In the genomic region with DNA sequence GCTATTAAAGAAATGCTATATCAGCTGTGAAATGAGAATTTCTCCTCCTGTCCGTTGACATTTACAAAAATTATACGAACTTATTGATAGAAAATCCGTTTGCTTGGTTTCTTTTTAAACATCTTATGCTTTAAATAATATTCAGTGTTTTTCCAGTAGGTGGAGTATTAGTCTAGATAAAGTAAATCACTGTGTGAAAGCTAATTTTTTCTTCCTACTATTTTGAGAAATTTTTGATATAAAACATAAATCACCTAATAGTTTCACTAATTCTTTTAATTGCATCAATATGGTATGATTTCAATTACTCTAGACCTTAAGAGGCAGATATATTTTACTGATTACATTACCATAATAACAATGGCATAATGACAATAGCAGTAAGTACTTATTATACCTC, we compare ENCODE assay signal across 19 cellular contexts.
A peak's percentile ranks its signal among the peaks of the same experiment; 100 is the strongest.
DNase-seq lines count a peak whose midpoint lies in the region; ATAC-seq, FAIRE-seq and TF ChIP-seq lines count a peak whose summit lies in the region.
"Had no signal": no experiment of that assay in that cellular context is flagged by ENCODE, and none has a peak within 500 bp of the region (broad histone marks: within the 10 kb centered on the region; RNA-seq: fewer than 3 reads in every experiment).

No MANE protein-coding gene starts in this region.

- CTCF ChIA-PET in A549 (lab: Yijun Ruan, JAX), result interaction anchor here (1.0 to 1.5 kb wide), 2 partner anchors 10 to 27 kb away, joined by 3 read pairs; no protein-coding TSS in a partner anchor

- ATAC-seq in A549, result no peak
- ATAC-seq in HG03135 (IDR thresholded peaks at IDR 0.05; ENCODE audit: unreplicated experiment), result no peak
- no peak for ATAC-seq in HG03378 (IDR thresholded peaks at IDR 0.05; ENCODE audit: unreplicated experiment)
- no peak for ATAC-seq in HG03439 (IDR thresholded peaks at IDR 0.05; ENCODE audit: unreplicated experiment)
- ATAC-seq: stimulated activated naive B cell treated with anti-CD40 and anti-IgM and Interleukin-4, amounts not matched to agents 10 μg/mL and 1 μg/mL and 100 μg/mL, for 72 hours; T-cell had no signal

- FAIRE-seq in A549 (lab: Jason Lieb, UNC) (no peak), G401.6 (lab: Jason Lieb, UNC) (peak; percentile 6), RCC 7860 (lab: Jason Lieb, UNC) (peak; percentile 71)
- FAIRE-seq: HTR-8/SVneo, islet of Langerhans had no signal

- H3K27ac ChIP-seq in A549, result no peak overlapping the region
- H3K27ac ChIP-seq: right atrium auricular region had no signal

- peaks cover 21% of the 10 kb centered on the region for H3K36me3 Mint-ChIP-seq in glutamatergic neuron (ENCODE audit: unreplicated experiment)
- H3K36me3 Mint-ChIP-seq: T-cell had no signal

- TF ChIP-seq EP300 in A549 (IDR thresholded peaks at IDR 0.05), result no peak

- peaks cover 6% of the 10 kb centered on the region; the same call in 1 of the 3 replicates for H3K9me3 ChIP-seq in A549

- H3K4me1 Mint-ChIP-seq in glutamatergic neuron (ENCODE audit: low read depth, unreplicated experiment), result no peaks in the 10 kb centered on the region
- H3K4me1 Mint-ChIP-seq: CD4-positive, alpha-beta memory T cell; stimulated activated naive B cell treated with anti-CD40 and anti-IgM and Interleukin-4, amounts not matched to agents 10 μg/mL and 1 μg/mL and 100 μg/mL, for 72 hours; T-cell had no signal

- 2% methylated on average over 3 of the region's 3 CpGs for WGBS in A549 (ENCODE audit: missing lambda C conversion rate)

- H3K4me3 ChIP-seq in A549, result no peak overlapping the region
- H3K4me3 ChIP-seq: right atrium auricular region had no signal

- no peaks in the 10 kb centered on the region for H3K4me1 ChIP-seq in A549
- H3K4me1 ChIP-seq: right atrium auricular region had no signal

- DNase-seq in A549 (ENCODE audit: low read depth in 1 of 2, low spot score in 1 of 2) (no peak), RCC 7860 (ENCODE audit: low spot score) (peak; percentile 14), glutamatergic neuron (no peak), NCI-H82 (lab: John Stamatoyannopoulos, UW) (no peak)
- DNase-seq: activated CD4-positive, alpha-beta T cell treated with anti-CD3 and anti-CD28 coated beads for 1 hour; activated T-cell treated with anti-CD3 and anti-CD28 coated beads, Interleukin-2, amount 50 U/mL, for 1 hour; CD4-positive, alpha-beta memory T cell; NCI-H1436 treated with DMSO at 0.1 percent for 48 hours; NCI-H774; stimulated activated CD4-positive, alpha-beta T cell treated with anti-CD3 and anti-CD28 coated beads, Interleukin-4, amount 100 ng/mL, for 1 hour; stimulated activated naive B cell treated with anti-CD40 and anti-IgM and Interleukin-4, amounts not matched to agents 10 μg/mL and 1 μg/mL and 100 μg/mL, for 72 hours; T-cell had no signal

- TF ChIP-seq RAD21 in A549 (conservative IDR thresholded peaks at IDR 0.05 in 1 of 2, IDR thresholded peaks at IDR 0.05 in 1 of 2), result peak; percentile 8 to 31; a peak in 2 of 5 replicates

- peak; percentile 26; the same call in 1 of the 3 replicates for TF ChIP-seq CTCF in A549 (IDR thresholded peaks at IDR 0.05)
- peak; percentile 39 for TF ChIP-seq CTCF in glutamatergic neuron (IDR thresholded peaks at IDR 0.05; ENCODE audit: partially characterized antibody, unreplicated experiment)

- no peak overlapping the region for H3K4me3 Mint-ChIP-seq in glutamatergic neuron (ENCODE audit: unreplicated experiment)
- H3K4me3 Mint-ChIP-seq: CD4-positive, alpha-beta memory T cell; stimulated activated naive B cell treated with anti-CD40 and anti-IgM and Interleukin-4, amounts not matched to agents 10 μg/mL and 1 μg/mL and 100 μg/mL, for 72 hours; T-cell had no signal

- no peak for TF ChIP-seq POLR2A in A549 (IDR thresholded peaks at IDR 0.05; ENCODE audit: low read length)

- POLR2A ChIA-PET in A549 (lab: Yijun Ruan, JAX), result no interaction called here

- no peak overlapping the region for H3K27ac Mint-ChIP-seq in glutamatergic neuron (ENCODE audit: unreplicated experiment)
- H3K27ac Mint-ChIP-seq: CD4-positive, alpha-beta memory T cell; stimulated activated naive B cell treated with anti-CD40 and anti-IgM and Interleukin-4, amounts not matched to agents 10 μg/mL and 1 μg/mL and 100 μg/mL, for 72 hours; T-cell had no signal

- H3K27me3 Mint-ChIP-seq in glutamatergic neuron (ENCODE audit: unreplicated experiment), result peaks cover 2% of the 10 kb centered on the region

- H3K4me2 ChIP-seq in A549, result peak overlapping the region; percentile 34; the same call in 1 of the 3 replicates

- peaks cover 5% of the 10 kb centered on the region for H3K9me3 Mint-ChIP-seq in glutamatergic neuron (ENCODE audit: unreplicated experiment)

TF ChIP-seq in A549, 52 proteins besides CTCF, POLR2A, EP300 and RAD21:
- TF ChIP-seq SMC3 (IDR thresholded peaks at IDR 0.05), result 0 out of 3 replicates have a peak, but pooled peaks have one; percentile 8
- TF ChIP-seq RARB (CRISPR knock-in tag; IDR thresholded peaks at IDR 0.05), result no peak
- no peak for TF ChIP-seq RNF2 (IDR thresholded peaks at IDR 0.05; ENCODE audit: borderline replicate concordance, low read depth)
TF ChIP-seq in A549: peak in this region for 1.
